Comparison of ENCODE assay signal across 8 cellular contexts in genomic region chr12:118373628-118374027, GRCh38. TPM values are rescaled to one million over a fixed set of nuclear protein-coding genes. Genes with fewer than 3 reads are reported as not detected.
DNase-seq lines count a peak whose midpoint lies in the region; ATAC-seq and TF ChIP-seq lines count a peak whose summit lies in the region.

No MANE protein-coding gene starts in this region.

- peak overlapping the region; percentile 87 for H3K9ac ChIP-seq in SK-N-MC (ENCODE audit: insufficient read length)

- DNase-seq in GM12865 (ENCODE audit: low read depth) (no peak), SK-N-MC (ENCODE audit: low read depth, low spot score) (no peak), fibroblast of mammary gland (ENCODE audit: low read depth) (no peak), sigmoid colon (no peak), SK-N-DZ (ENCODE audit: low spot score) (no peak), H4 (ENCODE audit: low spot score) (no peak), ureter (ENCODE audit: low spot score) (no peak)

- H3K4me3 ChIP-seq in GM12865 (ENCODE audit: low read depth, low read length) (peak overlapping the region; percentile 92), SK-N-MC (peak overlapping the region; percentile 98), fibroblast of mammary gland (ENCODE audit: control insufficient read depth, low read depth, low read length) (peak overlapping the region; percentile 47), sigmoid colon (peak overlapping the region; percentile 49 to 94 (median 86))

- TF ChIP-seq POLR2A in sigmoid colon (IDR thresholded peaks at IDR 0.05): no peak

- H3K27ac ChIP-seq in SK-N-MC: no peak overlapping the region
- peak overlapping the region; percentile 83 to 95 (median 92) for H3K27ac ChIP-seq in sigmoid colon

- TF ChIP-seq CTCF in GM12865 (IDR thresholded peaks at IDR 0.05; ENCODE audit: insufficient read depth, low read depth, low read length, missing control alignments) (no peak), fibroblast of mammary gland (conservative IDR thresholded peaks at IDR 0.05; ENCODE audit: control insufficient read depth, insufficient read depth, low read depth, low read length) (no peak), sigmoid colon (IDR thresholded peaks at IDR 0.05) (no peak)

- H3K27me3 ChIP-seq in sigmoid colon: no peaks in the 10 kb centered on the region

- no peak for ATAC-seq in GM21529 (IDR thresholded peaks at IDR 0.05; ENCODE audit: unreplicated experiment)

- H3K36me3 ChIP-seq in SK-N-MC (ENCODE audit: insufficient read depth, low read length) (no peaks in the 10 kb centered on the region), sigmoid colon (no peaks in the 10 kb centered on the region)

- H3K4me1 ChIP-seq in sigmoid colon: peaks cover 0 to 63% (median 49%) of the 10 kb centered on the region in 4 donors

- H3K9me3 ChIP-seq in SK-N-MC (ENCODE audit: low read depth, low read length): no peaks in the 10 kb centered on the region
- H3K9me3 ChIP-seq in sigmoid colon: no peaks in the 10 kb centered on the region

- no peak for TF ChIP-seq EP300 in sigmoid colon (IDR thresholded peaks at IDR 0.05)

- 37 to 55% methylated on average over 5 of the region's 5 CpGs for WGBS in sigmoid colon, 2 donors

- intact Hi-C loops in sigmoid colon (cut with DNase I): loop anchor here (2.0 to 10.0 kb wide), 3 partner anchors 185 to 359 kb away; partner anchors contain the start of genes RFC5 and WSB2

RNA-seq across cellular contexts. Expression of gene TAOK3, which starts 0.9 kb away (rescaled TPM):
- total RNA-seq in sigmoid colon (10 to 100 TPM; 18.9 to 66.2 (median 31.6) TPM), ureter (57.5 TPM)
- polyA plus RNA-seq in sigmoid colon: 10 to 100 TPM; 23.4 to 31.0 (median 29.4) TPM
- polyA plus RNA-seq in SK-N-DZ (2014; cell fraction: cytosol; rRNA removed): 10.3 and 12.1 TPM in 2 replicates
- 15.9 and 28.0 TPM in 2 replicates for polyA plus RNA-seq in SK-N-DZ (2014; cell fraction: nucleus; rRNA removed)
- 14.1 and 24.1 TPM in 2 replicates for total RNA-seq in H4 (2014; rRNA removed; shearing (Covaris generic))

RNA-seq across cellular contexts. Expression of gene SUDS3, which starts 2.7 kb away (rescaled TPM):
- total RNA-seq in sigmoid colon: 10 to 100 TPM; 54.2 to 80.3 (median 69.0) TPM
- polyA plus RNA-seq in sigmoid colon: 10 to 100 TPM; 15.6 to 22.9 (median 21.0) TPM
- 45.6 and 49.8 TPM in 2 replicates for polyA plus RNA-seq in SK-N-DZ (2014; cell fraction: cytosol; rRNA removed)
- polyA plus RNA-seq in SK-N-DZ (2014; cell fraction: nucleus; rRNA removed): 43.6 and 65.0 TPM in 2 replicates
- 21.0 and 34.2 TPM in 2 replicates for total RNA-seq in H4 (2014; rRNA removed; shearing (Covaris generic))
- total RNA-seq in ureter: 40.1 TPM

Comparison
In these comparisons a context has a peak if more than half of its experiments do, and no peak if none do; other contexts are left out.
1. H3K4me3 ChIP-seq: peak in every context shown above with its lines; median percentile 98 in SK-N-MC; 92 in GM12865; 86 in sigmoid colon; 47 in fibroblast of mammary gland.